In genomic region chr2:144466637-144467036, GRCh38 we compare ENCODE assay signal across 24 cellular contexts. TPM values are rescaled to one million over a fixed set of nuclear protein-coding genes. Genes with fewer than 3 reads are reported as not detected.
DNase-seq lines count a peak whose midpoint lies in the region; ATAC-seq and TF ChIP-seq lines count a peak whose summit lies in the region.
"Had no signal": no experiment of that assay in that cellular context is flagged by ENCODE, and none has a peak within 500 bp of the region (broad histone marks: within the 10 kb centered on the region; RNA-seq: fewer than 3 reads in every experiment).

No MANE protein-coding gene starts in this region.

- H2AK5ac ChIP-seq in neuronal stem cell (ENCODE audit: low read depth, low read length), result no peak overlapping the region

- H3K36me3 Mint-ChIP-seq in effector memory CD8-positive, alpha-beta T cell (ENCODE audit: insufficient read depth), result peaks cover 34% of the 10 kb centered on the region
- H3K36me3 Mint-ChIP-seq: CD4-positive, alpha-beta memory T cell had no signal

- peak overlapping the region; percentile 69 for H3K18ac ChIP-seq in neuronal stem cell (ENCODE audit: low read length)

- H3K27ac ChIP-seq in neuronal stem cell (replicated peaks; ENCODE audit: low read length) (peak overlapping the region; percentile 4), left lung (no peak overlapping the region), esophagus muscularis mucosa (replicated peaks in 1 of 4) (no peak overlapping the region)
- H3K27ac ChIP-seq: hepatocyte, upper lobe of left lung had no signal

- peaks cover 19 to 63% of the 10 kb centered on the region in 2 donors for H3K4me1 ChIP-seq in neuronal stem cell (ENCODE audit: control insufficient read depth in 2 of 2, insufficient read depth in 1 of 2, low read depth in 1 of 2, low read length in 2 of 2)
- peaks cover 16 to 44% of the 10 kb centered on the region in 2 donors for H3K4me1 ChIP-seq in left lung
- H3K4me1 ChIP-seq in esophagus muscularis mucosa, result peaks cover 7 to 21% (median 11%) of the 10 kb centered on the region in 4 donors

- H3K27ac Mint-ChIP-seq in effector memory CD8-positive, alpha-beta T cell, result peak overlapping the region; percentile 61 to 72
- H3K27ac Mint-ChIP-seq: activated naive CD8-positive, alpha-beta T cell treated with anti-CD3 and anti-CD28 coated beads, Interleukin-2, amount 50 U/mL, for 24 hours; memory B cell had no signal

- H3K23ac ChIP-seq in neuronal stem cell (ENCODE audit: low read depth, low read length, poor library complexity), result no peak overlapping the region

- H3K4me3 Mint-ChIP-seq in effector memory CD8-positive, alpha-beta T cell, result peak overlapping the region in 1 of 2 donors; percentile 48
- H3K4me3 Mint-ChIP-seq: activated naive CD8-positive, alpha-beta T cell treated with anti-CD3 and anti-CD28 coated beads, Interleukin-2, amount 50 U/mL, for 24 hours; CD4-positive, alpha-beta memory T cell; memory B cell; nephron had no signal

- TF ChIP-seq POLR2A in esophagus muscularis mucosa (IDR thresholded peaks at IDR 0.05; ENCODE audit: low read depth), result no peak

- intact Hi-C loops in left lung (cut with DNase I), result no loop called here
- intact Hi-C loops in esophagus muscularis mucosa (cut with DNase I), result no loop called here

- peak; percentile 14 for ATAC-seq in effector memory CD8-positive, alpha-beta T cell (replicated peaks)
- no peak for ATAC-seq in left lung
- ATAC-seq: activated CD4-positive, CD25-positive, alpha-beta regulatory T cell treated with anti-CD3 and anti-CD28 coated beads, Interleukin-2, amount 50 U/mL, for 24 hours; activated naive CD8-positive, alpha-beta T cell treated with anti-CD3 and anti-CD28 coated beads, Interleukin-2, amount 50 U/mL, for 24 hours; right cardiac atrium had no signal

- no CpG with 5 or more reads among the region's 10 CpGs for WGBS in neuronal stem cell (ENCODE audit: extremely low coverage in 2 of 2, insufficient read length in 2 of 2, insufficient replicate concordance in 1 of 2), 2 donors
- 82% methylated on average over 10 of the region's 10 CpGs for WGBS in esophagus muscularis mucosa

- no peak overlapping the region for H2BK15ac ChIP-seq in neuronal stem cell (ENCODE audit: low read length)

- no peak overlapping the region for H3K4ac ChIP-seq in neuronal stem cell (ENCODE audit: low read length)

- no peak overlapping the region for H2BK120ac ChIP-seq in neuronal stem cell (ENCODE audit: low read depth, low read length)

- peaks cover 0 to 34% of the 10 kb centered on the region in 2 donors for H3K36me3 ChIP-seq in neuronal stem cell (replicated peaks in 1 of 2; ENCODE audit: control insufficient read depth in 2 of 2, insufficient read depth in 2 of 2, low read length in 2 of 2)
- peaks cover 0 to 29% of the 10 kb centered on the region in 2 donors for H3K36me3 ChIP-seq in left lung
- H3K36me3 ChIP-seq in esophagus muscularis mucosa, result no peaks in the 10 kb centered on the region
- H3K36me3 ChIP-seq: upper lobe of left lung had no signal

- DNase-seq in Ammon's horn (ENCODE audit: low spot score), result peak; percentile 94
- DNase-seq in NCI-H2227 (lab: John Stamatoyannopoulos, UW; ENCODE audit: unreplicated experiment), result peak; percentile 39
- no peak for DNase-seq in effector memory CD8-positive, alpha-beta T cell
- no peak for DNase-seq in neuronal stem cell (ENCODE audit: low spot score)
- no peak for DNase-seq in left lung
- DNase-seq in esophagus muscularis mucosa (ENCODE audit: extremely low spot score), result no peak
- DNase-seq in SIG-M5 (lab: John Stamatoyannopoulos, UW), result no peak
- DNase-seq in SW480 (ENCODE audit: low spot score), result no peak
- DNase-seq: activated CD8-positive, alpha-beta memory T cell treated with anti-CD3 and anti-CD28 coated beads for 24 hours; activated naive CD8-positive, alpha-beta T cell treated with anti-CD3 and anti-CD28 coated beads, Interleukin-2, amount 50 U/mL, for 24 hours; CD4-positive, alpha-beta memory T cell; DND-41; kidney; NCI-H187 treated with DMSO at 0.1 percent for 48 hours; NCI-H526; OCI-M1; right cardiac atrium; SHP77; stimulated activated naive CD4-positive, alpha-beta T cell; upper lobe of left lung had no signal

- no peaks in the 10 kb centered on the region for H3K79me1 ChIP-seq in neuronal stem cell (ENCODE audit: low read depth, low read length)

- H3K27me3 ChIP-seq in neuronal stem cell (ENCODE audit: control insufficient read depth in 3 of 3, insufficient read depth in 3 of 3, low read depth in 1 of 3, low read length in 3 of 3), result no peaks in the 10 kb centered on the region
- H3K27me3 ChIP-seq in left lung, result no peaks in the 10 kb centered on the region
- H3K27me3 ChIP-seq in esophagus muscularis mucosa, result no peaks in the 10 kb centered on the region
- H3K27me3 ChIP-seq: upper lobe of left lung had no signal

- H2BK5ac ChIP-seq in neuronal stem cell (ENCODE audit: low read length), result no peak overlapping the region

- H3K4me3 ChIP-seq in neuronal stem cell (ENCODE audit: low read length in 2 of 2) (no peak overlapping the region), left lung (no peak overlapping the region), esophagus muscularis mucosa (no peak overlapping the region)
- H3K4me3 ChIP-seq: hepatocyte, upper lobe of left lung had no signal

- H3K14ac ChIP-seq in neuronal stem cell (ENCODE audit: low read length), result no peak overlapping the region

- no peak overlapping the region for H2AFZ ChIP-seq in neuronal stem cell (ENCODE audit: low read length)
- H2AFZ ChIP-seq: hepatocyte had no signal

- H4K8ac ChIP-seq in neuronal stem cell (ENCODE audit: low read depth, low read length), result no peak overlapping the region

- TF ChIP-seq CTCF in left lung (IDR thresholded peaks at IDR 0.05) (no peak), esophagus muscularis mucosa (IDR thresholded peaks at IDR 0.05) (no peak)

- no peak overlapping the region for H4K91ac ChIP-seq in neuronal stem cell (ENCODE audit: low read depth, low read length, poor library complexity)

- H3K4me1 Mint-ChIP-seq in effector memory CD8-positive, alpha-beta T cell (ENCODE audit: low read depth in 2 of 2), result peaks cover 28 to 67% of the 10 kb centered on the region in 2 donors

- no peak for TF ChIP-seq EP300 in esophagus muscularis mucosa (IDR thresholded peaks at IDR 0.05)

- no peaks in the 10 kb centered on the region for H3K9me3 Mint-ChIP-seq in effector memory CD8-positive, alpha-beta T cell
- H3K9me3 Mint-ChIP-seq: activated naive CD8-positive, alpha-beta T cell treated with anti-CD3 and anti-CD28 coated beads, Interleukin-2, amount 50 U/mL, for 24 hours; CD4-positive, alpha-beta memory T cell; memory B cell; nephron had no signal

- H3K27me3 Mint-ChIP-seq in effector memory CD8-positive, alpha-beta T cell, result no peaks in the 10 kb centered on the region
- H3K27me3 Mint-ChIP-seq: activated naive CD8-positive, alpha-beta T cell treated with anti-CD3 and anti-CD28 coated beads, Interleukin-2, amount 50 U/mL, for 24 hours; memory B cell had no signal

- H3K4me2 ChIP-seq in neuronal stem cell (ENCODE audit: insufficient read depth, low read length, poor library complexity, severe bottlenecking), result no peak overlapping the region
- H3K4me2 ChIP-seq: hepatocyte had no signal

- H2BK12ac ChIP-seq in neuronal stem cell (ENCODE audit: low read length), result no peak overlapping the region

- H3K9ac ChIP-seq in neuronal stem cell (ENCODE audit: low read depth, low read length, poor library complexity), result peak overlapping the region; percentile 26

- no peaks in the 10 kb centered on the region for H3K9me3 ChIP-seq in neuronal stem cell (replicated peaks in 1 of 2; ENCODE audit: control insufficient read depth in 2 of 2, insufficient read depth in 1 of 2, low read depth in 1 of 2, low read length in 2 of 2)
- H3K9me3 ChIP-seq in left lung, result no peaks in the 10 kb centered on the region
- H3K9me3 ChIP-seq in esophagus muscularis mucosa, result no peaks in the 10 kb centered on the region
- H3K9me3 ChIP-seq: upper lobe of left lung had no signal

RNA-seq across cellular contexts. Expression of gene ZEB2, which starts 53.3 kb away (rescaled TPM):
- 18.6 TPM for polyA plus RNA-seq in neuronal stem cell (2013, experiment 1 of 2)
- 19.1 TPM for polyA plus RNA-seq in neuronal stem cell (2013, experiment 2 of 2)
- total RNA-seq in left lung, result 100 to 1,000 TPM; 141 to 272 TPM
- total RNA-seq in esophagus muscularis mucosa, result 10 to 100 TPM; 41.2 to 68.3 (median 55.7) TPM

Comparison
In these comparisons a context has a peak if more than half of its experiments do, and no peak if none do; other contexts are left out.
1. DNase-seq: peak in Ammon's horn (single experiment) and NCI-H2227 (single experiment); none in effector memory CD8-positive, alpha-beta T cell (0 of 3), neuronal stem cell (single experiment), left lung (0 of 2), esophagus muscularis mucosa (single experiment), SIG-M5 (single experiment) and SW480 (single experiment).